ENCODE assay signal across 10 cellular contexts in the genomic region with DNA sequence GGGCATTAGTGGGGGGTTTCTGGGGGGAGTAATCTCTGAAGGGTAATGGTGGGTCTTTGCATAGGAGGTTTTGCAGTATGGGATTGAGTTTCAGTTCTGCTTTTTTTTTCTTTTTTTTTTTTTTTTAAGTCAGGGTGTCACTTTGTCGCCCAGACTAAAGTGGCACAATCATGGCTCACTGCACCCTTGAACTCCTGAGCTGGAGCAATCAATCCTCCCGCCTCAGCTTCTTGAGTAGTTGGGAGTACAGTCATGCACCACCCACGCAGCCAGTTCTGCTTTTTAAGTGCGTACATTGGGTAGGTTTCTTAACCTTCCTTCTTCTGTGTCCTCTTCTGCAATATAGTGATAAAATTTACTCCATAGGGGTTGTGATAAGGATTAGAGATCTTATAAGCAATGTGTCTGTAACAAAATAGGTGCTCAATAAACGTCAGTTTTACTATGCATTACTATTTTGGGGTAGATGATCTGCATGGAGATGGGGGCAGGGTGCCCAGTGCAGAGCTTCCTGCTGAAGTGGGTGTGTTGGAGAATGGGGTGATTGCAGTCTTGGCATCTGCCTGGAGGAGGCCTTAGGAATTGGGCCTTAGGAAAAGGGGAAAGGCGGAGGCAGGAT. TPM values are rescaled to one million over a fixed set of nuclear protein-coding genes. Genes with fewer than 3 reads are reported as not detected.
DNase-seq lines count a peak whose midpoint lies in the region; ATAC-seq and TF ChIP-seq lines count a peak whose summit lies in the region.
"Had no signal": no experiment of that assay in that cellular context is flagged by ENCODE, and none has a peak within 500 bp of the region (broad histone marks: within the 10 kb centered on the region; RNA-seq: fewer than 3 reads in every experiment).

No MANE protein-coding gene starts in this region.

- H3K27me3 ChIP-seq in BLaER1, result peaks cover 12% of the 10 kb centered on the region

- H3K4me1 Mint-ChIP-seq in T-helper 17 cell, result peaks cover 16% of the 10 kb centered on the region

- peaks cover 45% of the 10 kb centered on the region for H3K4me1 ChIP-seq in BLaER1
- no peaks in the 10 kb centered on the region for H3K4me1 ChIP-seq in HEK293 (ENCODE audit: control insufficient read depth, insufficient read depth, low read length)

- CTCF ChIA-PET in HEK293 (lab: Yijun Ruan, JAX), result interaction anchor here (0.7 to 1.9 kb wide), 7 partner anchors 11 to 71 kb away, joined by 3 to 8 read pairs (median 5); no protein-coding TSS in a partner anchor

- no peak for DNase-seq in T-helper 17 cell
- peak; percentile 47 for DNase-seq in medulla oblongata (ENCODE audit: extremely low spot score)
- DNase-seq in NCI-H345 (lab: John Stamatoyannopoulos, UW), result no peak
- DNase-seq in NCI-H2196 treated with DMSO at 0.1 percent for 48 hours (lab: John Stamatoyannopoulos, UW; ENCODE audit: unreplicated experiment), result no peak
- no peak for DNase-seq in GOT3 (lab: John Stamatoyannopoulos, UW)

- peak overlapping the region; percentile 69 for H3K27ac ChIP-seq in BLaER1
- H3K27ac ChIP-seq in HEK293 (ENCODE audit: extremely low read depth, low read depth, low read length), result no peak overlapping the region

- H3K4me3 Mint-ChIP-seq in T-helper 17 cell, result no peak overlapping the region

- H3K36me3 Mint-ChIP-seq in T-helper 17 cell (ENCODE audit: low read depth), result peaks cover 7% of the 10 kb centered on the region

- H3K9me3 ChIP-seq in BLaER1, result no peaks in the 10 kb centered on the region
- H3K9me3 ChIP-seq in HEK293 (ENCODE audit: control insufficient read depth, insufficient read depth, low read depth, low read length), result no peaks in the 10 kb centered on the region
- H3K9me3 ChIP-seq in T-helper 17 cell (ENCODE audit: control insufficient read depth, low read length, poor library complexity, severe bottlenecking), result no peaks in the 10 kb centered on the region
- H3K9me3 ChIP-seq: heart left ventricle had no signal

- ATAC-seq in T-helper 17 cell (peak; percentile 42), HG02610 (IDR thresholded peaks at IDR 0.05; ENCODE audit: unreplicated experiment) (no peak)

- no peaks in the 10 kb centered on the region for H3K36me3 ChIP-seq in BLaER1
- no peaks in the 10 kb centered on the region for H3K36me3 ChIP-seq in HEK293 (ENCODE audit: control insufficient read depth in 2 of 2, insufficient read depth in 1 of 2, low read length in 2 of 2)
- H3K36me3 ChIP-seq: heart left ventricle had no signal

- H3K27ac Mint-ChIP-seq in T-helper 17 cell, result no peak overlapping the region

- H3K4me3 ChIP-seq in BLaER1 (no peak overlapping the region), HEK293 (ENCODE audit: low read depth, low read length) (no peak overlapping the region)
- H3K4me3 ChIP-seq: heart left ventricle had no signal

- H3K27me3 Mint-ChIP-seq in T-helper 17 cell, result peaks cover 46% of the 10 kb centered on the region

- H3K9ac ChIP-seq in BLaER1, result no peak overlapping the region

- no peak for TF ChIP-seq CTCF in HEK293 (tag by site-specific recombination; IDR thresholded peaks at IDR 0.05)

- H4K20me1 ChIP-seq in BLaER1, result no peaks in the 10 kb centered on the region

- peak overlapping the region; percentile 81 for H3K4me2 ChIP-seq in BLaER1

- POLR2A ChIA-PET in HEK293 (lab: Yijun Ruan, JAX), result no interaction called here

TF ChIP-seq in HEK293, 187 proteins besides CTCF, POLR2A, EP300 and RAD21:
- TF ChIP-seq ZNF266 (tag by site-specific recombination; IDR thresholded peaks at IDR 0.05; ENCODE audit: low read depth) (no peak), KLF8 (tag by site-specific recombination; IDR thresholded peaks at IDR 0.05) (no peak), OVOL3 (tag by site-specific recombination; IDR thresholded peaks at IDR 0.05) (no peak), ZNF664 (tag by site-specific recombination; IDR thresholded peaks at IDR 0.05) (peak; percentile 89), EGR2 (tag by site-specific recombination; IDR thresholded peaks at IDR 0.05; ENCODE audit: low read depth) (peak; percentile 77), ZNF610 (tag by site-specific recombination; IDR thresholded peaks at IDR 0.05; ENCODE audit: borderline replicate concordance) (no peak), ZNF629 (tag by site-specific recombination; IDR thresholded peaks at IDR 0.05) (no peak), ZFHX2 (tag by site-specific recombination; conservative IDR thresholded peaks at IDR 0.05) (peak; percentile 76), ZBTB11 (tag by site-specific recombination; conservative IDR thresholded peaks at IDR 0.05; ENCODE audit: low read depth) (no peak)
- TF ChIP-seq, protein P1, sequence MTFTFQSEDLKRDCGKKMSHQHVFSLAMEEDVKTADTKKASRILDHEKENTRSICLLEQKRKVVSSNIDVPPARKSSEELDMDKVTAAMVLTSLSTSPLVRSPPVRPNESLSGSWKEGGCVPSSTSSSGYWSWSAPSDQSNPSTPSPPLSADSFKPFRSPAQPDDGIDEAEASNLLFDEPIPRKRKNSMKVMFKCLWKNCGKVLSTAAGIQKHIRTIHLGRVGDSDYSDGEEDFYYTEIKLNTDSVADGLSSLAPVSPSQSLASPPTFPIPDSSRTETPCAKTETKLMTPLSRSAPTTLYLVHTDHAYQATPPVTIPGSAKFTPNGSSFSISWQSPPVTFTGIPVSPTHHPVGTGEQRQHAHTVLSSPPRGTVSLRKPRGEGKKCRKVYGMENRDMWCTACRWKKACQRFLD (tag by site-specific recombination; IDR thresholded peaks at IDR 0.05), result no peak
- TF ChIP-seq, protein P2, sequence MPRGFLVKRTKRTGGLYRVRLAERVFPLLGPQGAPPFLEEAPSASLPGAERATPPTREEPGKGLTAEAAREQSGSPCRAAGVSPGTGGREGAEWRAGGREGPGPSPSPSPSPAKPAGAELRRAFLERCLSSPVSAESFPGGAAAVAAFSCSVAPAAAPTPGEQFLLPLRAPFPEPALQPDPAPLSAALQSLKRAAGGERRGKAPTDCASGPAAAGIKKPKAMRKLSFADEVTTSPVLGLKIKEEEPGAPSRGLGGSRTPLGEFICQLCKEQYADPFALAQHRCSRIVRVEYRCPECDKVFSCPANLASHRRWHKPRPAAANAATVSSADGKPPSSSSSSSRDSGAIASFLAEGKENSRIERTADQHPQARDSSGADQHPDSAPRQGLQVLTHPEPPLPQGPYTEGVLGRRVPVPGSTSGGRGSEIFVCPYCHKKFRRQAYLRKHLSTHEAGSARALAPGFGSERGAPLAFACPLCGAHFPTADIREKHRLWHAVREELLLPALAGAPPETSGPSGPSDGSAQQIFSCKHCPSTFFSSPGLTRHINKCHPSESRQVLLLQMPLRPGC (tag by site-specific recombination; IDR thresholded peaks at IDR 0.05), result no peak
- TF ChIP-seq, protein P3, sequence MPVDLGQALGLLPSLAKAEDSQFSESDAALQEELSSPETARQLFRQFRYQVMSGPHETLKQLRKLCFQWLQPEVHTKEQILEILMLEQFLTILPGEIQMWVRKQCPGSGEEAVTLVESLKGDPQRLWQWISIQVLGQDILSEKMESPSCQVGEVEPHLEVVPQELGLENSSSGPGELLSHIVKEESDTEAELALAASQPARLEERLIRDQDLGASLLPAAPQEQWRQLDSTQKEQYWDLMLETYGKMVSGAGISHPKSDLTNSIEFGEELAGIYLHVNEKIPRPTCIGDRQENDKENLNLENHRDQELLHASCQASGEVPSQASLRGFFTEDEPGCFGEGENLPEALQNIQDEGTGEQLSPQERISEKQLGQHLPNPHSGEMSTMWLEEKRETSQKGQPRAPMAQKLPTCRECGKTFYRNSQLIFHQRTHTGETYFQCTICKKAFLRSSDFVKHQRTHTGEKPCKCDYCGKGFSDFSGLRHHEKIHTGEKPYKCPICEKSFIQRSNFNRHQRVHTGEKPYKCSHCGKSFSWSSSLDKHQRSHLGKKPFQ (tag by site-specific recombination; IDR thresholded peaks at IDR 0.05), result no peak
TF ChIP-seq in HEK293: peak in this region for 3.

RNA-seq across cellular contexts. Expression of gene KAZALD1, which starts 9.6 kb away (rescaled TPM):
- total RNA-seq in T-helper 17 cell, result not detected

RNA-seq across cellular contexts. Expression of gene SFXN3, which starts 40.3 kb away (rescaled TPM):
- total RNA-seq in T-helper 17 cell, result 10 to 100 TPM; 40.8 to 51.5 TPM

RNA-seq across cellular contexts. Expression of gene PDZD7, which starts 40.4 kb away (rescaled TPM):
- total RNA-seq in T-helper 17 cell, result 1 to 10 TPM in 1 of 2 donors, under 1 TPM in 1; 0.65 to 1.1 TPM

RNA-seq across cellular contexts. Expression of gene TLX1, which starts 59.7 kb away (rescaled TPM):
- total RNA-seq in T-helper 17 cell, result not detected
- total RNA-seq: dermis microvascular lymphatic vessel endothelial cell had no signal
